ENCODE assay signal across 8 cellular contexts in genomic region chr16:30526823-30527634, GRCh38. TPM values are rescaled to one million over a fixed set of nuclear protein-coding genes. Genes with fewer than 3 reads are reported as not detected.
DNase-seq lines count a peak whose midpoint lies in the region; ATAC-seq and TF ChIP-seq lines count a peak whose summit lies in the region.

No MANE protein-coding gene starts in this region.

- no peaks in the 10 kb centered on the region for H3K9me3 ChIP-seq in BLaER1

- H3K27me3 Mint-ChIP-seq in activated CD4-positive, alpha-beta T cell treated with anti-CD3 and anti-CD28 coated beads for 36 hours, result no peaks in the 10 kb centered on the region

- H3K4me3 Mint-ChIP-seq in activated CD4-positive, alpha-beta T cell treated with anti-CD3 and anti-CD28 coated beads for 36 hours, result peak overlapping the region; percentile 55

- peak overlapping the region; percentile 90 for H3K9ac ChIP-seq in BLaER1

- H3K4me2 ChIP-seq in BLaER1, result peak overlapping the region; percentile 92

- H3K27me3 ChIP-seq in BLaER1, result no peaks in the 10 kb centered on the region

- H3K4me3 ChIP-seq in BLaER1 (peak overlapping the region; percentile 85), choroid plexus epithelial cell (ENCODE audit: low read depth, low read length) (peak overlapping the region; percentile 88)

- intact Hi-C loops in activated CD4-positive, alpha-beta T cell treated with anti-CD3 and anti-CD28 coated beads for 36 hours (cut with DNase I, micrococcal nuclease), result loop anchor here (1.0 to 5.0 kb wide), 21 partner anchors 7 to 547 kb away; partner anchors contain the start of genes DCTPP1 (in 2 of the 2), ZNF764 (in 2 of the 2), FBRS (in 1 of the 2) and ITGAL (in 1 of the 2)

- peaks cover 17% of the 10 kb centered on the region for H4K20me1 ChIP-seq in BLaER1

- peaks cover 29% of the 10 kb centered on the region for H3K36me3 ChIP-seq in BLaER1

- ATAC-seq in HG03439 (IDR thresholded peaks at IDR 0.05; ENCODE audit: unreplicated experiment), result peak; percentile 80
- ATAC-seq in activated CD4-positive, alpha-beta T cell treated with anti-CD3 and anti-CD28 coated beads for 36 hours, result peak; percentile 93

- H3K4me1 ChIP-seq in BLaER1, result peaks cover 52% of the 10 kb centered on the region

- peaks cover 37% of the 10 kb centered on the region for H3K4me1 Mint-ChIP-seq in activated CD4-positive, alpha-beta T cell treated with anti-CD3 and anti-CD28 coated beads for 36 hours

- TF ChIP-seq CTCF in choroid plexus epithelial cell (conservative IDR thresholded peaks at IDR 0.05; ENCODE audit: low read depth, low read length), result peak; percentile 33

- CTCF ChIA-PET in activated CD4-positive, alpha-beta T cell treated with anti-CD3 and anti-CD28 coated beads for 36 hours (lab: Charles Lee), result interaction anchor here (0.7 to 1.2 kb wide), 4 partner anchors 10 to 97 kb away, joined by 3 to 4 read pairs (median 4); partner anchors contain the start of gene DCTPP1

- H3K27ac Mint-ChIP-seq in activated CD4-positive, alpha-beta T cell treated with anti-CD3 and anti-CD28 coated beads for 36 hours, result peak overlapping the region; percentile 62

- no peaks in the 10 kb centered on the region for H3K9me3 Mint-ChIP-seq in activated CD4-positive, alpha-beta T cell treated with anti-CD3 and anti-CD28 coated beads for 36 hours (ENCODE audit: low read depth)

- DNase-seq in GM19238 (ENCODE audit: insufficient read length, low spot score) (peak; percentile 99), NCI-H510A treated with DMSO at 0.1 percent for 48 hours (lab: John Stamatoyannopoulos, UW) (peak; percentile 99), choroid plexus epithelial cell (ENCODE audit: low read depth) (peak; percentile 99), kidney tubule cell (ENCODE audit: low spot score) (peak; percentile 98)
- DNase-seq in activated CD4-positive, alpha-beta T cell treated with anti-CD3 and anti-CD28 coated beads for 36 hours, result peak; percentile 98
- peak; percentile 72 for DNase-seq in stimulated activated CD4-positive, alpha-beta T cell treated with anti-CD3 and anti-CD28 coated beads, Interleukin-1b, Interleukin-23, amount 100 ng/mL, for 1 hour (ENCODE audit: low read depth in 2 of 2)

- H3K36me3 Mint-ChIP-seq in activated CD4-positive, alpha-beta T cell treated with anti-CD3 and anti-CD28 coated beads for 36 hours (ENCODE audit: low read depth), result peaks cover 17% of the 10 kb centered on the region

- peak overlapping the region; percentile 91 for H3K27ac ChIP-seq in BLaER1

- POLR2A ChIA-PET in activated CD4-positive, alpha-beta T cell treated with anti-CD3 and anti-CD28 coated beads for 36 hours (lab: Charles Lee), result interaction anchor here (0.6 to 1.1 kb wide), 8 partner anchors 9 to 123 kb away, joined by 3 to 8 read pairs (median 4); no protein-coding TSS in a partner anchor

RNA-seq across cellular contexts. Expression of gene ZNF768, which starts 0.7 kb away (rescaled TPM):
- total RNA-seq in activated CD4-positive, alpha-beta T cell treated with anti-CD3 and anti-CD28 coated beads for 36 hours, result 10 to 100 TPM in 1 of 2 experiments, 1 to 10 TPM in 1; 8.9 to 11.1 TPM

RNA-seq across cellular contexts. Expression of gene ZNF747, which starts 7.6 kb away (rescaled TPM):
- total RNA-seq in activated CD4-positive, alpha-beta T cell treated with anti-CD3 and anti-CD28 coated beads for 36 hours, result 1 to 10 TPM; 6.3 to 8.0 TPM

RNA-seq across cellular contexts. Expression of gene ZNF764, which starts 31.1 kb away (rescaled TPM):
- total RNA-seq in activated CD4-positive, alpha-beta T cell treated with anti-CD3 and anti-CD28 coated beads for 36 hours, result 10 to 100 TPM in 1 of 2 experiments, 1 to 10 TPM in 1; 8.0 to 11.2 TPM

RNA-seq across cellular contexts. Expression of gene ZNF688, which starts 44.5 kb away (rescaled TPM):
- total RNA-seq in activated CD4-positive, alpha-beta T cell treated with anti-CD3 and anti-CD28 coated beads for 36 hours, result 1 to 10 TPM; 7.1 to 9.1 TPM

RNA-seq across cellular contexts. Expression of gene ITGAL, which starts 54.5 kb away (rescaled TPM):
- total RNA-seq in activated CD4-positive, alpha-beta T cell treated with anti-CD3 and anti-CD28 coated beads for 36 hours, result 100 to 1,000 TPM; 210 to 222 TPM

Comparison
In these comparisons a context has a peak if more than half of its experiments do, and no peak if none do; other contexts are left out.
1. Peak in every context shown above with its lines: DNase-seq, ATAC-seq, H3K4me3 ChIP-seq and H3K27ac ChIP-seq.